ENCODE assay signal across 17 cellular contexts in the genomic region with DNA sequence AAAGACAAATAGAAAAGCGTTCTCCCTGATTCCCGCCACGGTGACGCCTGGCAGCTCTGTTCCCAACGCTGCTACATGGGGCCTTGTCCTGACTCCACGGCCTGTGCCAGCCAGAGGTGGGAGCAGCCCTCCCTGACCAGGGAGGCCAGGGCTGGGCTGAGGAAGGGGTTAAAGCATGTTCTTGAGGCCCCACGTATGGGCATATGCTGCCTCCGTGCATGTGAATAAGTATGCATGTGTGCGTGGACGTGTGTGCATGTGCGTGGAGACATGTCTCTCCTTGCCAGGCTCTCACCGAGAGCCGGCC. TPM values are rescaled to one million over a fixed set of nuclear protein-coding genes. Genes with fewer than 3 reads are reported as not detected.
DNase-seq lines count a peak whose midpoint lies in the region; ATAC-seq and TF ChIP-seq lines count a peak whose summit lies in the region.
"Had no signal": no experiment of that assay in that cellular context is flagged by ENCODE, and none has a peak within 500 bp of the region (broad histone marks: within the 10 kb centered on the region; RNA-seq: fewer than 3 reads in every experiment).

No MANE protein-coding gene starts in this region.

- peaks cover 11% of the 10 kb centered on the region for H3K9me1 ChIP-seq in IMR-90 (ENCODE audit: insufficient read depth, low read length)

- no peaks in the 10 kb centered on the region for H4K20me1 ChIP-seq in IMR-90 (ENCODE audit: insufficient read depth, low read length)
- no peaks in the 10 kb centered on the region for H4K20me1 ChIP-seq in GM23248 (ENCODE audit: insufficient read depth)

- peaks cover 5% of the 10 kb centered on the region; the same call in 1 of the 2 replicates for H3F3A ChIP-seq in GM23248 (ENCODE audit: insufficient read depth)

- in situ Hi-C loops in IMR-90 (cut with MboI; ENCODE audit: low sequenced_read_pairs) (no loop called here), GM23248 (cut with MboI) (no loop called here)

- H2AFZ ChIP-seq in IMR-90 (replicated peaks; ENCODE audit: low read length, poor library complexity) (no peak overlapping the region), GM23248 (no peak overlapping the region)

- no peak overlapping the region for H3K23ac ChIP-seq in IMR-90 (ENCODE audit: low read depth, low read length)

- H3K79me2 ChIP-seq in GM23248 (ENCODE audit: insufficient read depth): peaks cover 25% of the 10 kb centered on the region

- TF ChIP-seq CTCF in IMR-90 (conservative IDR thresholded peaks at IDR 0.05; ENCODE audit: low read depth, low read length): no peak
- TF ChIP-seq CTCF in ascending aorta (IDR thresholded peaks at IDR 0.05): no peak
- no peak for TF ChIP-seq CTCF in thoracic aorta (IDR thresholded peaks at IDR 0.05)

- H3K36me3 ChIP-seq in IMR-90 (ENCODE audit: control insufficient read depth, insufficient read depth, low read length): peaks cover 19% of the 10 kb centered on the region; the same call in 1 of the 2 replicates
- H3K36me3 ChIP-seq in ascending aorta: peaks cover 0 to 14% of the 10 kb centered on the region in 2 donors
- no peaks in the 10 kb centered on the region for H3K36me3 ChIP-seq in thoracic aorta
- H3K36me3 ChIP-seq in GM23248 (ENCODE audit: low read depth): no peaks in the 10 kb centered on the region
- H3K36me3 ChIP-seq: brain microvascular endothelial cell had no signal

- H3K27ac ChIP-seq in IMR-90 (ENCODE audit: insufficient read depth, low read length) (no peak overlapping the region), ascending aorta (peak overlapping the region; percentile 92 to 93), thoracic aorta (peak overlapping the region; percentile 92), GM23248 (no peak overlapping the region)
- H3K27ac ChIP-seq: brain microvascular endothelial cell had no signal

- no peak overlapping the region for H3K18ac ChIP-seq in IMR-90 (ENCODE audit: low read depth, low read length)

- no peak for DNase-seq in IMR-90
- peak in 1 of 2 donors; percentile 59 for DNase-seq in ascending aorta (ENCODE audit: low spot score in 2 of 2)
- DNase-seq in naive thymus-derived CD8-positive, alpha-beta T cell: no peak
- DNase-seq in thoracic aorta (ENCODE audit: low spot score): no peak
- no peak for DNase-seq in effector memory CD8-positive, alpha-beta T cell
- no peak for DNase-seq in GM23248
- no peak for DNase-seq in NCI-H2171 treated with DMSO at 0.1 percent for 48 hours (lab: John Stamatoyannopoulos, UW)
- DNase-seq: activated CD4-positive, alpha-beta T cell treated with anti-CD3 and anti-CD28 coated beads, Interleukin-2, amount 50 U/mL, for 48 hours; activated effector memory CD4-positive, alpha-beta T cell treated with Interleukin-2 at 50 U/mL for 16 hours; naive thymus-derived CD4-positive, alpha-beta T cell; NCI-H1048; NK-92 treated with Interleukin-12 subunit alpha and Interleukin-12 subunit beta, amount 100 ng/mL, for 24 hours; stimulated activated CD4-positive, alpha-beta T cell treated with anti-CD3 and anti-CD28 coated beads, Interleukin-4, amount 100 ng/mL, for 24 hours; T-helper 9 cell had no signal

- no peak overlapping the region for H2BK120ac ChIP-seq in IMR-90 (ENCODE audit: low read depth, low read length)

- peaks cover 0 to 8% (median 0%) of the 10 kb centered on the region in 3 donors for H3K36me3 Mint-ChIP-seq in naive thymus-derived CD8-positive, alpha-beta T cell
- H3K36me3 Mint-ChIP-seq in effector memory CD8-positive, alpha-beta T cell (ENCODE audit: insufficient read depth): peaks cover 3% of the 10 kb centered on the region
- H3K36me3 Mint-ChIP-seq: IgD-negative memory B cell had no signal

- no peaks in the 10 kb centered on the region for H3K9me2 ChIP-seq in GM23248 (ENCODE audit: insufficient read depth)

- peak overlapping the region in 9 of 10 donors; percentile 15 to 95 (median 92) for H3K27ac Mint-ChIP-seq in naive thymus-derived CD8-positive, alpha-beta T cell
- H3K27ac Mint-ChIP-seq in effector memory CD8-positive, alpha-beta T cell: no peak overlapping the region
- H3K27ac Mint-ChIP-seq: IgD-negative memory B cell had no signal

- dilution Hi-C loops in IMR-90 (cut with HindIII; ENCODE audit: low sequenced_read_pairs, unreplicated experiment): no loop called here

- 90% methylated on average over 12 of the region's 13 CpGs; no CpG with 5 or more reads in 1 of the 2 experiments for WGBS in IMR-90 (ENCODE audit: extremely low coverage in 2 of 2, insufficient read length in 1 of 2), 2 experiments
- 72 to 78% methylated on average over 13 of the region's 13 CpGs for WGBS in GM23248 (ENCODE audit: low coverage in 1 of 2, low lambda C conversion rate in 2 of 2, missing lambda C conversion rate in 2 of 2), 2 experiments

- no peaks in the 10 kb centered on the region; a peak in 1 of 4 replicates for H3K79me1 ChIP-seq in IMR-90 (ENCODE audit: low read depth in 1 of 2, low read length in 2 of 2)

- H2BK20ac ChIP-seq in IMR-90 (ENCODE audit: low read depth, low read length): no peak overlapping the region

- ATAC-seq in IMR-90 (ENCODE audit: low read depth) (no peak), thoracic aorta (ENCODE audit: insufficient number of reproducible peaks, low FRiP score, low read depth) (no peak), GM18520 (IDR thresholded peaks at IDR 0.05; ENCODE audit: unreplicated experiment) (no peak)
- ATAC-seq in naive thymus-derived CD8-positive, alpha-beta T cell: no peak
- no peak for ATAC-seq in effector memory CD8-positive, alpha-beta T cell (replicated peaks)
- ATAC-seq: naive thymus-derived CD4-positive, alpha-beta T cell had no signal

- H3K4me3 ChIP-seq in IMR-90 (ENCODE audit: insufficient read depth, low read depth, low read length) (no peak overlapping the region), ascending aorta (peak overlapping the region; percentile 79 to 91), thoracic aorta (peak overlapping the region; percentile 85), GM23248 (no peak overlapping the region)

- no peak for TF ChIP-seq POLR2A in IMR-90 (IDR thresholded peaks at IDR 0.05; ENCODE audit: low read depth, low read length)

- no peak overlapping the region for H2BK5ac ChIP-seq in IMR-90 (ENCODE audit: low read depth, low read length, poor library complexity, severe bottlenecking)

- H2BK15ac ChIP-seq in IMR-90 (ENCODE audit: low read depth, low read length): no peak overlapping the region

- H2AK9ac ChIP-seq in IMR-90 (replicated peaks; ENCODE audit: low read depth, low read length, poor library complexity): no peak overlapping the region

- H2AK5ac ChIP-seq in IMR-90 (ENCODE audit: low read depth, low read length): peak overlapping the region; percentile 53; the same call in 1 of the 2 replicates

- no TSS peak for BruUV-seq in IMR-90 (replicated peaks; lab: Mats Ljungman, UMichigan)

- peaks cover 0 to 4% (median 0%) of the 10 kb centered on the region in 9 donors for H3K9me3 Mint-ChIP-seq in naive thymus-derived CD8-positive, alpha-beta T cell
- H3K9me3 Mint-ChIP-seq in effector memory CD8-positive, alpha-beta T cell: no peaks in the 10 kb centered on the region
- H3K9me3 Mint-ChIP-seq: IgD-negative memory B cell; naive thymus-derived CD4-positive, alpha-beta T cell had no signal

- no peak overlapping the region for H4K91ac ChIP-seq in IMR-90 (ENCODE audit: insufficient read depth, low read depth, low read length)

- H3K9me3 ChIP-seq in IMR-90 (ENCODE audit: control insufficient read depth, insufficient read depth, low read length) (no peaks in the 10 kb centered on the region), ascending aorta (no peaks in the 10 kb centered on the region), thoracic aorta (no peaks in the 10 kb centered on the region), GM23248 (ENCODE audit: low read depth) (no peaks in the 10 kb centered on the region)

- intact Hi-C loops in IMR-90 (cut with micrococcal nuclease) (loop anchor here (10.0 kb wide), 1 partner anchor 432 kb away; the partner anchor contains the start of genes DUSP28 and RNPEPL1), ascending aorta (cut with DNase I) (loop anchor here (5.0 to 10.0 kb wide), 5 partner anchors 278 to 1182 kb away; partner anchors contain the start of genes DUSP28, HDLBP, RNPEPL1 and SEPTIN2)

- no peak for TF ChIP-seq RAD21 in IMR-90 (IDR thresholded peaks at IDR 0.05; ENCODE audit: low read length)

- no peak overlapping the region for H4K8ac ChIP-seq in IMR-90 (ENCODE audit: low read depth in 2 of 2, low read length in 2 of 2)

- CTCF ChIA-PET in IMR-90 (lab: Yijun Ruan, JAX): no interaction called here

- peak overlapping the region in 7 of 10 donors; percentile 45 to 95 (median 83) for H3K4me3 Mint-ChIP-seq in naive thymus-derived CD8-positive, alpha-beta T cell
- H3K4me3 Mint-ChIP-seq in effector memory CD8-positive, alpha-beta T cell: no peak overlapping the region

- no peak overlapping the region for H4K5ac ChIP-seq in IMR-90 (ENCODE audit: low read depth, low read length)

- H3K4me2 ChIP-seq in IMR-90 (ENCODE audit: low read depth, low read length) (no peak overlapping the region), GM23248 (ENCODE audit: unreplicated experiment) (no peak overlapping the region)

- H3K4ac ChIP-seq in IMR-90 (ENCODE audit: low read depth, low read length): no peak overlapping the region

- H3K4me1 Mint-ChIP-seq in naive thymus-derived CD8-positive, alpha-beta T cell: peaks cover 17 to 52% (median 42%) of the 10 kb centered on the region in 4 donors
- H3K4me1 Mint-ChIP-seq in effector memory CD8-positive, alpha-beta T cell (ENCODE audit: low read depth in 2 of 2): peaks cover 0 to 3% of the 10 kb centered on the region in 2 donors

- H3K14ac ChIP-seq in IMR-90 (replicated peaks; ENCODE audit: low read depth, low read length): no peak overlapping the region

- H3K27me3 Mint-ChIP-seq in naive thymus-derived CD8-positive, alpha-beta T cell: peaks cover 0 to 22% (median 2%) of the 10 kb centered on the region in 5 donors
- H3K27me3 Mint-ChIP-seq in effector memory CD8-positive, alpha-beta T cell: peaks cover 35 to 70% of the 10 kb centered on the region in 2 donors

- H3K27me3 ChIP-seq in IMR-90 (ENCODE audit: control insufficient read depth, insufficient read depth, low read length): no peaks in the 10 kb centered on the region
- no peaks in the 10 kb centered on the region for H3K27me3 ChIP-seq in ascending aorta
- no peaks in the 10 kb centered on the region for H3K27me3 ChIP-seq in thoracic aorta (replicated peaks; ENCODE audit: insufficient read depth)
- no peaks in the 10 kb centered on the region for H3K27me3 ChIP-seq in GM23248 (replicated peaks; ENCODE audit: insufficient read depth)
- H3K27me3 ChIP-seq: brain microvascular endothelial cell had no signal

- POLR2A ChIA-PET in IMR-90 (lab: Charles Lee; ENCODE audit: unreplicated experiment): no interaction called here
- POLR2A ChIA-PET in naive thymus-derived CD8-positive, alpha-beta T cell (lab: Charles Lee): interaction anchor here (0.7 to 3.4 kb wide), 11 partner anchors 9 to 133 kb away, joined by 3 to 31 read pairs (median 5); partner anchors contain the start of gene MTERF4

- H3K9ac ChIP-seq in IMR-90 (ENCODE audit: low read depth, low read length) (no peak overlapping the region), GM23248 (no peak overlapping the region)

- H3K4me1 ChIP-seq in IMR-90 (ENCODE audit: control insufficient read depth, insufficient read depth, low read length) (peaks cover 36% of the 10 kb centered on the region), ascending aorta (peaks cover 45 to 70% of the 10 kb centered on the region in 2 donors), thoracic aorta (ENCODE audit: control insufficient read depth in 1 of 2, low read depth in 2 of 2) (peaks cover 60 to 88% of the 10 kb centered on the region in 2 donors), GM23248 (ENCODE audit: insufficient read depth) (peaks cover 12% of the 10 kb centered on the region)

- H3K56ac ChIP-seq in IMR-90 (ENCODE audit: extremely low read depth, insufficient read depth, low read length): no peak overlapping the region

RNA-seq across cellular contexts. Expression of gene SNED1, which starts 1.6 kb away (rescaled TPM):
- total RNA-seq in IMR-90 (2012; rRNA removed): 1.1 and 1.4 TPM in 2 replicates
- 3.4 and 3.7 TPM in 2 replicates for polyA plus RNA-seq in IMR-90 (2012; rRNA removed)
- 1.3 and 3.9 TPM in 2 replicates for polyA plus RNA-seq in IMR-90 (2012; cell fraction: cytosol; rRNA removed)
- polyA plus RNA-seq in IMR-90 (2012; cell fraction: nucleus; rRNA removed; ENCODE audit: low replicate concordance): 6.6 and 15.0 TPM in 2 replicates
- 84.3 TPM for total RNA-seq in ascending aorta
- 10 to 100 TPM; 91.8 to 99.9 TPM for total RNA-seq in naive thymus-derived CD8-positive, alpha-beta T cell
- 1 to 10 TPM in 2 of 3 donors, under 1 TPM in 1; 0.60 to 3.0 (median 1.4) TPM for polyA plus RNA-seq in naive thymus-derived CD8-positive, alpha-beta T cell
- 100 to 1,000 TPM; 133 to 206 TPM for total RNA-seq in thoracic aorta
- 29.4 and 36.2 TPM in 2 replicates for total RNA-seq in GM23248 (2014; rRNA removed; shearing (Covaris generic))
- polyA plus RNA-seq in GM23248 (2016; fragmentation: Nextera tagmentation; extraction: Ambion mirVana): 6.1 and 7.7 TPM in 2 replicates

Comparison
In these comparisons a context has a peak if more than half of its experiments do, and no peak if none do; other contexts are left out.
1. H3K27ac ChIP-seq: peak in ascending aorta (2 of 2) and thoracic aorta (2 of 2); none in IMR-90 (single experiment) and GM23248 (single experiment).
2. H3K4me3 ChIP-seq: peak in ascending aorta (2 of 2) and thoracic aorta (single experiment); none in IMR-90 (single experiment) and GM23248 (single experiment).
3. H3K27ac Mint-ChIP-seq: peak in naive thymus-derived CD8-positive, alpha-beta T cell (9 of 10); none in effector memory CD8-positive, alpha-beta T cell (0 of 2).
4. H3K4me3 Mint-ChIP-seq: peak in naive thymus-derived CD8-positive, alpha-beta T cell (7 of 10); none in effector memory CD8-positive, alpha-beta T cell (0 of 2).
5. RNA of gene SNED1, which starts 1.6 kb away (total RNA-seq): 133 to 206 TPM in thoracic aorta, 91.8 to 99.9 TPM in naive thymus-derived CD8-positive, alpha-beta T cell, 84.3 TPM in ascending aorta (single experiment) and 29.4 to 36.2 TPM in GM23248; 1.1 to 1.4 TPM in IMR-90; every median in the first group is over 10 times any median in the second.